10 cellular contexts compared by ENCODE assay signal in genomic region chr22:17477401-17477833, GRCh38.
DNase-seq lines count a peak whose midpoint lies in the region; ATAC-seq and TF ChIP-seq lines count a peak whose summit lies in the region.
"Had no signal": no experiment of that assay in that cellular context is flagged by ENCODE, and none has a peak within 500 bp of the region (broad histone marks: within the 10 kb centered on the region; RNA-seq: fewer than 3 reads in every experiment).

No MANE protein-coding gene starts in this region.

- H3K4me3 Mint-ChIP-seq in neural progenitor cell = no peak overlapping the region
- H3K4me3 Mint-ChIP-seq in activated T-cell treated with anti-CD3 and anti-CD28 coated beads, Interleukin-2, amount 50 U/mL, for 24 hours = no peak overlapping the region
- H3K4me3 Mint-ChIP-seq: stimulated activated naive B cell treated with anti-CD40 and anti-IgM and Interleukin-4, amounts not matched to agents 10 μg/mL and 1 μg/mL and 100 μg/mL, for 72 hours had no signal

- H2AFZ ChIP-seq in neural progenitor cell (replicated peaks) = no peak overlapping the region

- peaks cover 45% of the 10 kb centered on the region for H3K4me1 Mint-ChIP-seq in neural progenitor cell
- no peaks in the 10 kb centered on the region for H3K4me1 Mint-ChIP-seq in activated T-cell treated with anti-CD3 and anti-CD28 coated beads, Interleukin-2, amount 50 U/mL, for 24 hours (ENCODE audit: low read depth)

- no peak overlapping the region for H3K9ac ChIP-seq in endocrine pancreas (ENCODE audit: control insufficient read depth, insufficient read depth, low read length)
- H3K9ac ChIP-seq in neural progenitor cell = no peak overlapping the region

- H3K36me3 ChIP-seq in HEK293 (ENCODE audit: control insufficient read depth in 2 of 2, insufficient read depth in 1 of 2, low read length in 2 of 2) (no peaks in the 10 kb centered on the region; a peak in 1 of 3 replicates), endocrine pancreas (ENCODE audit: control insufficient read depth, insufficient read depth, low read length) (no peaks in the 10 kb centered on the region), neural progenitor cell (peaks cover 12% of the 10 kb centered on the region)
- H3K36me3 ChIP-seq: Peyer's patch had no signal

- peaks cover 23% of the 10 kb centered on the region for H3K36me3 Mint-ChIP-seq in neural progenitor cell
- no peaks in the 10 kb centered on the region for H3K36me3 Mint-ChIP-seq in activated T-cell treated with anti-CD3 and anti-CD28 coated beads, Interleukin-2, amount 50 U/mL, for 24 hours (ENCODE audit: low read depth)
- H3K36me3 Mint-ChIP-seq: stimulated activated naive B cell treated with anti-CD40 and anti-IgM and Interleukin-4, amounts not matched to agents 10 μg/mL and 1 μg/mL and 100 μg/mL, for 72 hours had no signal

- peak overlapping the region; percentile 1 for H3K27ac Mint-ChIP-seq in neural progenitor cell
- H3K27ac Mint-ChIP-seq in activated T-cell treated with anti-CD3 and anti-CD28 coated beads, Interleukin-2, amount 50 U/mL, for 24 hours = no peak overlapping the region
- H3K27ac Mint-ChIP-seq: stimulated activated naive B cell treated with anti-CD40 and anti-IgM and Interleukin-4, amounts not matched to agents 10 μg/mL and 1 μg/mL and 100 μg/mL, for 72 hours had no signal

- peaks cover 50% of the 10 kb centered on the region for H3F3A ChIP-seq in neural progenitor cell (ENCODE audit: low read depth)

- H3K4me1 ChIP-seq in HEK293 (ENCODE audit: control insufficient read depth, insufficient read depth, low read length) (peaks cover 17% of the 10 kb centered on the region), endocrine pancreas (ENCODE audit: control insufficient read depth, insufficient read depth, low read length) (peaks cover 4% of the 10 kb centered on the region), neural progenitor cell (peaks cover 52% of the 10 kb centered on the region)
- H3K4me1 ChIP-seq: Peyer's patch had no signal

- H3K27me3 ChIP-seq in endocrine pancreas (ENCODE audit: control insufficient read depth, insufficient read depth, low read length) (no peaks in the 10 kb centered on the region), neural progenitor cell (no peaks in the 10 kb centered on the region)
- H3K27me3 ChIP-seq: Peyer's patch had no signal

- H3K27me3 Mint-ChIP-seq in neural progenitor cell (ENCODE audit: insufficient read depth, low read depth) = no peaks in the 10 kb centered on the region
- peaks cover 50% of the 10 kb centered on the region for H3K27me3 Mint-ChIP-seq in activated T-cell treated with anti-CD3 and anti-CD28 coated beads, Interleukin-2, amount 50 U/mL, for 24 hours

- DNase-seq in NCI-H748 treated with DMSO at 0.1 percent for 48 hours (lab: John Stamatoyannopoulos, UW) = peak; percentile 8
- DNase-seq in neural progenitor cell (ENCODE audit: low spot score) = peak; percentile 18
- no peak for DNase-seq in activated T-cell treated with anti-CD3 and anti-CD28 coated beads, Interleukin-2, amount 50 U/mL, for 24 hours
- DNase-seq in NCI-H524 treated with DMSO at 0.1 percent for 48 hours (lab: John Stamatoyannopoulos, UW) = no peak
- no peak for DNase-seq in NCI-H146 treated with DMSO at 0.1 percent for 48 hours (lab: John Stamatoyannopoulos, UW; ENCODE audit: unreplicated experiment)
- DNase-seq: Peyer's patch; stimulated activated naive B cell treated with anti-CD40 and anti-IgM and Interleukin-4, amounts not matched to agents 10 μg/mL and 1 μg/mL and 100 μg/mL, for 72 hours had no signal

- CTCF ChIA-PET in HEK293 (lab: Yijun Ruan, JAX) = interaction anchor here (0.6 to 1.4 kb wide), 2 partner anchors 306 to 469 kb away, joined by 3 read pairs; no protein-coding TSS in a partner anchor

- peak overlapping the region; percentile 72 for H3K4me2 ChIP-seq in neural progenitor cell

- TF ChIP-seq CTCF in HEK293 (tag by site-specific recombination; IDR thresholded peaks at IDR 0.05) (no peak), neural progenitor cell (IDR thresholded peaks at IDR 0.05) (no peak)

- no peak for ATAC-seq in GM21526 (IDR thresholded peaks at IDR 0.05; ENCODE audit: low FRiP score, unreplicated experiment)
- ATAC-seq: stimulated activated naive B cell treated with anti-CD40 and anti-IgM and Interleukin-4, amounts not matched to agents 10 μg/mL and 1 μg/mL and 100 μg/mL, for 72 hours had no signal

- no peaks in the 10 kb centered on the region for H3K9me3 Mint-ChIP-seq in neural progenitor cell
- H3K9me3 Mint-ChIP-seq in activated T-cell treated with anti-CD3 and anti-CD28 coated beads, Interleukin-2, amount 50 U/mL, for 24 hours = no peaks in the 10 kb centered on the region
- H3K9me3 Mint-ChIP-seq: stimulated activated naive B cell treated with anti-CD40 and anti-IgM and Interleukin-4, amounts not matched to agents 10 μg/mL and 1 μg/mL and 100 μg/mL, for 72 hours had no signal

- H4K20me1 ChIP-seq in neural progenitor cell (ENCODE audit: low read depth) = peaks cover 75% of the 10 kb centered on the region

- H3K9me3 ChIP-seq in HEK293 (ENCODE audit: control insufficient read depth, insufficient read depth, low read depth, low read length) (no peaks in the 10 kb centered on the region), endocrine pancreas (ENCODE audit: control insufficient read depth, low read length) (no peaks in the 10 kb centered on the region), neural progenitor cell (ENCODE audit: low read depth) (no peaks in the 10 kb centered on the region)
- H3K9me3 ChIP-seq: Peyer's patch had no signal

- H3K4me3 ChIP-seq in HEK293 (ENCODE audit: low read depth, low read length) (no peak overlapping the region), endocrine pancreas (ENCODE audit: control insufficient read depth, insufficient read depth, low read length) (peak overlapping the region; percentile 60), neural progenitor cell (no peak overlapping the region)
- H3K4me3 ChIP-seq: Peyer's patch had no signal

- H3K27ac ChIP-seq in HEK293 (ENCODE audit: extremely low read depth, low read depth, low read length) (peak overlapping the region; percentile 54), neural progenitor cell (peak overlapping the region; percentile 95)
- H3K27ac ChIP-seq: Peyer's patch had no signal

- POLR2A ChIA-PET in HEK293 (lab: Yijun Ruan, JAX) = interaction anchor here (0.7 kb wide), 1 partner anchor 92 kb away, joined by 4 read pairs; no protein-coding TSS in a partner anchor

- peaks cover 86% of the 10 kb centered on the region for H3K79me2 ChIP-seq in neural progenitor cell (ENCODE audit: low read depth)

TF ChIP-seq in HEK293, 187 proteins besides CTCF, POLR2A, EP300 and RAD21 (continues in another document):
- TF ChIP-seq ZNF654 (tag by site-specific recombination; IDR thresholded peaks at IDR 0.05; ENCODE audit: low read depth) (no peak), ZEB2 (tag by site-specific recombination; IDR thresholded peaks at IDR 0.05) (0 out of 2 replicates have a peak, but pooled peaks have one; percentile 15), ZFP37 (tag by site-specific recombination; IDR thresholded peaks at IDR 0.05) (no peak), OSR2 (tag by site-specific recombination; IDR thresholded peaks at IDR 0.05) (peak; percentile 82), ZNF16 (tag by site-specific recombination; IDR thresholded peaks at IDR 0.05; ENCODE audit: low read depth) (no peak), ZNF350 (tag by site-specific recombination; IDR thresholded peaks at IDR 0.05) (no peak), ZNF211 (tag by site-specific recombination; IDR thresholded peaks at IDR 0.05; ENCODE audit: low read depth) (no peak), ZNF398 (tag by site-specific recombination; IDR thresholded peaks at IDR 0.05) (peak; percentile 44; the same call in 1 of the 2 replicates), ZNF747 (tag by site-specific recombination; IDR thresholded peaks at IDR 0.05) (no peak), ZNF76 (tag by site-specific recombination; IDR thresholded peaks at IDR 0.05; ENCODE audit: borderline replicate concordance, low read depth) (peak; percentile 22; the same call in 1 of the 2 replicates), ZNF629 (tag by site-specific recombination; IDR thresholded peaks at IDR 0.05) (peak; percentile 85), PRDM6 (tag by site-specific recombination; IDR thresholded peaks at IDR 0.05) (no peak), ZNF24 (tag by site-specific recombination; IDR thresholded peaks at IDR 0.05) (peak; percentile 68; the same call in 1 of the 2 replicates), SETDB1 (IDR thresholded peaks at IDR 0.05; ENCODE audit: insufficient read length, low read length) (peak; percentile 23), TCF7L2 (IDR thresholded peaks at IDR 0.05; ENCODE audit: borderline replicate concordance, low read depth, low read length) (0 out of 2 replicates have a peak, but pooled peaks have one; percentile 18)

Comparison
In these comparisons a context has a peak if more than half of its experiments do, and no peak if none do; other contexts are left out.
1. DNase-seq: peak in NCI-H748 treated with DMSO at 0.1 percent for 48 hours (single experiment) and neural progenitor cell (single experiment); none in activated T-cell treated with anti-CD3 and anti-CD28 coated beads, Interleukin-2, amount 50 U/mL, for 24 hours (single experiment), NCI-H524 treated with DMSO at 0.1 percent for 48 hours (single experiment) and NCI-H146 treated with DMSO at 0.1 percent for 48 hours (single experiment).